ENCODE assay signal across 1 cellular context in the genomic region with DNA sequence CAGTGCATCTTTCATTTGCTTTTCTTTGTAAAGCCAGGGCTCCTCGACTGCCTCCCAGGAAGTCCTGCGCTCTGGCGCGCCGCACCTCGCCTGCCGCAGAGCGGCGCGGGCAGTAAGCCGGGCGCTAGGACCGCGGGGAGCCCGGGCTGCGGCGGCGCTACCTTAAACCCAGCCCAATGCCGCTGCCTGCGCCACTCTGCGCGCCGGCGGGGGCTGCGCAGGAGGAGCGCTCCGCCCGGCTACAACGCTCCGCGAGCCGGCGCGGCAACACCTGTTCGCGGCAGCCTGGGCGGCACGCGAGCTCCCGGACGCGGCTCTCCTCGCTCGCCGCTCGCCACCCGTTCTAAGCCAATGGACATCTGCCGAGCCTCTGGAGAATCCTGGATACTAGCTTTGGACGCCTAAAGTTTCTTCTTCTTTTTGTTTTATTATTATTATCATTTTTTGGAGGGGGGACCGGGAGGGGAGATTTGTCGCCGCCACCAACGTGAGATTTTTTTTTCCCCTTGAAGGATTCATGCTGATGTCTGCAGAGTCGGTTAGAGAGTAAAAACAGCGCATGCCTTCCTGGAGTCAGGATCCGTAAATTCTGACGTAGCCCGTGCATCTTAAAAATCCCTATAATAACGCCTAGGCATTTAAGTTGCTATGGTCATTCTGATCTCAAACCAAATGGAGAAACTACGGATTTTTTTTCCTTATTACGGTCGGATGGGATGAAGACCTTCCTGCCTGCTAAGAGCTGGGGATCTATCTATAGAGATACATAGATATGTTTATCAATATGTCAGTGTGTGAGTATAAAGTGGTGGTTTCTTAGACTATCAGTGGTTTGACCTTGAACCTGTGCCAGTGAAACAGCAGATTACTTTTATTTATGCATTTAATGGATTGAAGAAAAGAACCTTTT.
TF ChIP-seq lines count a peak whose summit lies in the region.

A gene (plus strand): TSS at position 191 of the 910 bp plus-strand sequence. CDS start 840 bp downstream, outside the sequence.

TF ChIP-seq in K562, 482 proteins besides CTCF, POLR2A, EP300 and RAD21 (continued from another document):
- TF ChIP-seq SUPT5H (IDR thresholded peaks at IDR 0.05) (no peak), MTA3 (IDR thresholded peaks at IDR 0.05; ENCODE audit: borderline replicate concordance) (0 out of 2 replicates have a peak, but pooled peaks have one; percentile 27), POLR2G (IDR thresholded peaks at IDR 0.05; ENCODE audit: low read depth, low read length) (0 out of 2 replicates have a peak, but pooled peaks have one; percentile 28), JUN (IDR thresholded peaks at IDR 0.05; ENCODE audit: borderline replicate concordance, low read depth, low read length) (no peak), JUN (CRISPR knock-in tag; IDR thresholded peaks at IDR 0.05; ENCODE audit: borderline replicate concordance) (no peak), ZC3H8 (IDR thresholded peaks at IDR 0.05) (no peak), ZNF699 (CRISPR knock-in tag; IDR thresholded peaks at IDR 0.05; ENCODE audit: insufficient replicate concordance) (no peak), ILF3 (IDR thresholded peaks at IDR 0.05; ENCODE audit: borderline replicate concordance) (no peak), ZNF76 (CRISPR knock-in tag; IDR thresholded peaks at IDR 0.05; ENCODE audit: borderline replicate concordance) (no peak), U2AF1 (optimal IDR thresholded peaks at IDR 0.05; ENCODE audit: low read depth, low read length) (no peak), ZNF143 (CRISPR knock-in tag; IDR thresholded peaks at IDR 0.05) (no peak), ZNF263 (CRISPR knock-in tag; IDR thresholded peaks at IDR 0.05; ENCODE audit: borderline replicate concordance) (no peak), CREM (IDR thresholded peaks at IDR 0.05; ENCODE audit: low read depth) (peak; percentile 14; the same call in 1 of the 2 replicates), SMARCB1 (IDR thresholded peaks at IDR 0.05; ENCODE audit: insufficient read length, low read depth) (no peak), ZNF140 (CRISPR knock-in tag; IDR thresholded peaks at IDR 0.05) (no peak), ZNF165 (CRISPR knock-in tag; IDR thresholded peaks at IDR 0.05; ENCODE audit: borderline replicate concordance) (peak; percentile 92), TOE1 (IDR thresholded peaks at IDR 0.05; ENCODE audit: borderline replicate concordance) (peak; percentile 54; the same call in 1 of the 2 replicates), TOE1 (CRISPR knock-in tag; IDR thresholded peaks at IDR 0.05; ENCODE audit: borderline replicate concordance, low read depth) (no peak), KDM2B (CRISPR knock-in tag; IDR thresholded peaks at IDR 0.05) (peak; percentile 90), ZNF584 (CRISPR knock-in tag; IDR thresholded peaks at IDR 0.05; ENCODE audit: low read depth) (no peak), BHLHE40 (IDR thresholded peaks at IDR 0.05; ENCODE audit: low read length) (peak; percentile 46), TCFL5 (CRISPR knock-in tag; conservative IDR thresholded peaks at IDR 0.05) (no peak), GATAD2B (IDR thresholded peaks at IDR 0.05; ENCODE audit: borderline replicate concordance) (no peak), MEIS2 (IDR thresholded peaks at IDR 0.05; ENCODE audit: partially characterized antibody) (peak; percentile 28), RBFOX2 (IDR thresholded peaks at IDR 0.05; ENCODE audit: low read depth, low read length) (peak; percentile 29; the same call in 1 of the 2 replicates), ZNF239 (CRISPR knock-in tag; IDR thresholded peaks at IDR 0.05) (no peak), ZNF41 (CRISPR knock-in tag; conservative IDR thresholded peaks at IDR 0.05) (no peak), NCOR1 (IDR thresholded peaks at IDR 0.05) (no peak), ZNF695 (CRISPR knock-in tag; IDR thresholded peaks at IDR 0.05) (no peak)
- TF ChIP-seq, protein P1, sequence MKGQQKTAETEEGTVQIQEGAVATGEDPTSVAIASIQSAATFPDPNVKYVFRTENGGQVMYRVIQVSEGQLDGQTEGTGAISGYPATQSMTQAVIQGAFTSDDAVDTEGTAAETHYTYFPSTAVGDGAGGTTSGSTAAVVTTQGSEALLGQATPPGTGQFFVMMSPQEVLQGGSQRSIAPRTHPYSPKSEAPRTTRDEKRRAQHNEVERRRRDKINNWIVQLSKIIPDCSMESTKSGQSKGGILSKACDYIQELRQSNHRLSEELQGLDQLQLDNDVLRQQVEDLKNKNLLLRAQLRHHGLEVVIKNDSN (CRISPR knock-in tag; IDR thresholded peaks at IDR 0.05): no peak
- TF ChIP-seq, protein P2, sequence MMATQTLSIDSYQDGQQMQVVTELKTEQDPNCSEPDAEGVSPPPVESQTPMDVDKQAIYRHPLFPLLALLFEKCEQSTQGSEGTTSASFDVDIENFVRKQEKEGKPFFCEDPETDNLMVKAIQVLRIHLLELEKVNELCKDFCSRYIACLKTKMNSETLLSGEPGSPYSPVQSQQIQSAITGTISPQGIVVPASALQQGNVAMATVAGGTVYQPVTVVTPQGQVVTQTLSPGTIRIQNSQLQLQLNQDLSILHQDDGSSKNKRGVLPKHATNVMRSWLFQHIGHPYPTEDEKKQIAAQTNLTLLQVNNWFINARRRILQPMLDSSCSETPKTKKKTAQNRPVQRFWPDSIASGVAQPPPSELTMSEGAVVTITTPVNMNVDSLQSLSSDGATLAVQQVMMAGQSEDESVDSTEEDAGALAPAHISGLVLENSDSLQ (IDR thresholded peaks at IDR 0.05): no peak
- TF ChIP-seq, protein P3, sequence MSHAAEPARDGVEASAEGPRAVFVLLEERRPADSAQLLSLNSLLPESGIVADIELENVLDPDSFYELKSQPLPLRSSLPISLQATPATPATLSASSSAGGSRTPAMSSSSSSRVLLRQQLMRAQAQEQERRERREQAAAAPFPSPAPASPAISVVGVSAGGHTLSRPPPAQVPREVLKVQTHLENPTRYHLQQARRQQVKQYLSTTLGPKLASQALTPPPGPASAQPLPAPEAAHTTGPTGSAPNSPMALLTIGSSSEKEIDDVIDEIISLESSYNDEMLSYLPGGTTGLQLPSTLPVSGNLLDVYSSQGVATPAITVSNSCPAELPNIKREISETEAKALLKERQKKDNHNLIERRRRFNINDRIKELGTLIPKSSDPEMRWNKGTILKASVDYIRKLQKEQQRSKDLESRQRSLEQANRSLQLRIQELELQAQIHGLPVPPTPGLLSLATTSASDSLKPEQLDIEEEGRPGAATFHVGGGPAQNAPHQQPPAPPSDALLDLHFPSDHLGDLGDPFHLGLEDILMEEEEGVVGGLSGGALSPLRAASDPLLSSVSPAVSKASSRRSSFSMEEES (CRISPR knock-in tag; IDR thresholded peaks at IDR 0.05): no peak
- TF ChIP-seq, protein P4, sequence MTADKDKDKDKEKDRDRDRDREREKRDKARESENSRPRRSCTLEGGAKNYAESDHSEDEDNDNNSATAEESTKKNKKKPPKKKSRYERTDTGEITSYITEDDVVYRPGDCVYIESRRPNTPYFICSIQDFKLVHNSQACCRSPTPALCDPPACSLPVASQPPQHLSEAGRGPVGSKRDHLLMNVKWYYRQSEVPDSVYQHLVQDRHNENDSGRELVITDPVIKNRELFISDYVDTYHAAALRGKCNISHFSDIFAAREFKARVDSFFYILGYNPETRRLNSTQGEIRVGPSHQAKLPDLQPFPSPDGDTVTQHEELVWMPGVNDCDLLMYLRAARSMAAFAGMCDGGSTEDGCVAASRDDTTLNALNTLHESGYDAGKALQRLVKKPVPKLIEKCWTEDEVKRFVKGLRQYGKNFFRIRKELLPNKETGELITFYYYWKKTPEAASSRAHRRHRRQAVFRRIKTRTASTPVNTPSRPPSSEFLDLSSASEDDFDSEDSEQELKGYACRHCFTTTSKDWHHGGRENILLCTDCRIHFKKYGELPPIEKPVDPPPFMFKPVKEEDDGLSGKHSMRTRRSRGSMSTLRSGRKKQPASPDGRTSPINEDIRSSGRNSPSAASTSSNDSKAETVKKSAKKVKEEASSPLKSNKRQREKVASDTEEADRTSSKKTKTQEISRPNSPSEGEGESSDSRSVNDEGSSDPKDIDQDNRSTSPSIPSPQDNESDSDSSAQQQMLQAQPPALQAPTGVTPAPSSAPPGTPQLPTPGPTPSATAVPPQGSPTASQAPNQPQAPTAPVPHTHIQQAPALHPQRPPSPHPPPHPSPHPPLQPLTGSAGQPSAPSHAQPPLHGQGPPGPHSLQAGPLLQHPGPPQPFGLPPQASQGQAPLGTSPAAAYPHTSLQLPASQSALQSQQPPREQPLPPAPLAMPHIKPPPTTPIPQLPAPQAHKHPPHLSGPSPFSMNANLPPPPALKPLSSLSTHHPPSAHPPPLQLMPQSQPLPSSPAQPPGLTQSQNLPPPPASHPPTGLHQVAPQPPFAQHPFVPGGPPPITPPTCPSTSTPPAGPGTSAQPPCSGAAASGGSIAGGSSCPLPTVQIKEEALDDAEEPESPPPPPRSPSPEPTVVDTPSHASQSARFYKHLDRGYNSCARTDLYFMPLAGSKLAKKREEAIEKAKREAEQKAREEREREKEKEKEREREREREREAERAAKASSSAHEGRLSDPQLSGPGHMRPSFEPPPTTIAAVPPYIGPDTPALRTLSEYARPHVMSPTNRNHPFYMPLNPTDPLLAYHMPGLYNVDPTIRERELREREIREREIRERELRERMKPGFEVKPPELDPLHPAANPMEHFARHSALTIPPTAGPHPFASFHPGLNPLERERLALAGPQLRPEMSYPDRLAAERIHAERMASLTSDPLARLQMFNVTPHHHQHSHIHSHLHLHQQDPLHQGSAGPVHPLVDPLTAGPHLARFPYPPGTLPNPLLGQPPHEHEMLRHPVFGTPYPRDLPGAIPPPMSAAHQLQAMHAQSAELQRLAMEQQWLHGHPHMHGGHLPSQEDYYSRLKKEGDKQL (CRISPR knock-in tag; IDR thresholded peaks at IDR 0.05; ENCODE audit: borderline replicate concordance): no peak
